ENCODE assay signal across 10 cellular contexts in genomic region chr16:2692948-2693651, GRCh38. TPM values are rescaled to one million over a fixed set of nuclear protein-coding genes. Genes with fewer than 3 reads are reported as not detected.
DNase-seq lines count a peak whose midpoint lies in the region; ATAC-seq and TF ChIP-seq lines count a peak whose summit lies in the region.
"Had no signal": no experiment of that assay in that cellular context is flagged by ENCODE, and none has a peak within 500 bp of the region (broad histone marks: within the 10 kb centered on the region; RNA-seq: fewer than 3 reads in every experiment).

No MANE protein-coding gene starts in this region.

- H3K4me2 ChIP-seq in HCT116 (ENCODE audit: low read length): no peak overlapping the region

- no peak overlapping the region for H2AFZ ChIP-seq in HCT116 (ENCODE audit: low read depth, low read length, poor library complexity, severe bottlenecking)

- H3K9me2 ChIP-seq in HCT116 (ENCODE audit: insufficient read depth): no peaks in the 10 kb centered on the region

- no peak for TF ChIP-seq POLR2A in HCT116 (IDR thresholded peaks at IDR 0.05; ENCODE audit: borderline replicate concordance, extremely low read depth, insufficient read depth, insufficient read length)

- no peaks in the 10 kb centered on the region for H3K27me3 ChIP-seq in HCT116 (ENCODE audit: insufficient read depth, low read length)

- no peaks in the 10 kb centered on the region for H3K9me3 ChIP-seq in HCT116 (ENCODE audit: control insufficient read depth in 1 of 2, insufficient read depth in 1 of 2, low read depth in 1 of 2, low read length in 2 of 2)

- CTCF ChIA-PET in HCT116 (lab: Charles Lee): no interaction called here

- POLR2A ChIA-PET in HCT116 (lab: Charles Lee): no interaction called here

- intact Hi-C loops in HCT116 (cut with micrococcal nuclease): no loop called here

- no peak for DNase-seq in HCT116 (ENCODE audit: low read depth, low spot score)
- DNase-seq in astrocyte of the cerebellum (ENCODE audit: low read depth): peak; percentile 46
- DNase-seq in hypothalamus (lab: John Stamatoyannopoulos, UW): peak in 48 of 51 donors; percentile 10 to 84 (median 58)
- DNase-seq in putamen (ENCODE audit: low spot score): peak; percentile 84
- DNase-seq in germinal center (ENCODE audit: low spot score): no peak
- no peak for DNase-seq in NCI-H1694 (lab: John Stamatoyannopoulos, UW)
- DNase-seq: NCI-H1048 had no signal

- no peak for TF ChIP-seq CTCF in HCT116 (IDR thresholded peaks at IDR 0.05 in 2 of 3, conservative IDR thresholded peaks at IDR 0.05 in 1 of 3; ENCODE audit: borderline replicate concordance in 1 of 3, insufficient read depth in 1 of 3, low read depth in 2 of 3, low read length in 2 of 3)
- TF ChIP-seq CTCF in astrocyte of the cerebellum (IDR thresholded peaks at IDR 0.05; ENCODE audit: low read depth, low read length, missing control alignments): no peak

- no TSS peak for BruUV-seq in HCT116 (replicated peaks; lab: Mats Ljungman, UMichigan)

- H3K36me3 ChIP-seq in HCT116 (ENCODE audit: control insufficient read depth in 1 of 2, insufficient read depth in 2 of 2, low read length in 2 of 2): peaks cover 0 to 2% of the 10 kb centered on the region in 2 experiments; a peak in 2 of 4 replicates

- RAD21 ChIA-PET in HCT116 (lab: Charles Lee; ENCODE audit: low non-redundant PET in 1 of 2, low total read pairs in 2 of 2, uncharacterized antibody in 2 of 2, unreplicated experiment in 2 of 2): no interaction called here

- peaks cover 44% of the 10 kb centered on the region for H3K79me2 ChIP-seq in HCT116 (ENCODE audit: insufficient read depth, low read length)

- H4K20me1 ChIP-seq in HCT116 (ENCODE audit: insufficient read depth): no peaks in the 10 kb centered on the region

- no peak overlapping the region for H3K27ac ChIP-seq in HCT116 (ENCODE audit: low read depth, low read length)

- no peak overlapping the region for H3K4me3 ChIP-seq in HCT116 (replicated peaks in 1 of 2; ENCODE audit: low read depth in 1 of 2, low read length in 2 of 2)
- no peak overlapping the region for H3K4me3 ChIP-seq in astrocyte of the cerebellum (ENCODE audit: low read depth, low read length)

- no peak for TF ChIP-seq RAD21 in HCT116 (IDR thresholded peaks at IDR 0.05; ENCODE audit: low read depth)

- ATAC-seq in HCT116 (peak; percentile 83), GM19351 (IDR thresholded peaks at IDR 0.05; ENCODE audit: unreplicated experiment) (no peak), GM21526 (IDR thresholded peaks at IDR 0.05; ENCODE audit: low FRiP score, unreplicated experiment) (no peak)
- ATAC-seq: activated T-helper 17 cell treated with anti-CD3 and anti-CD28 coated beads, Interleukin-2, amount 50 U/mL, for 72 hours had no signal

- peaks cover 0 to 3% of the 10 kb centered on the region in 2 experiments; a peak in 2 of 4 replicates for H3K4me1 ChIP-seq in HCT116 (ENCODE audit: control insufficient read depth in 1 of 2, insufficient read depth in 2 of 2, low read length in 2 of 2)

- in situ Hi-C loops in astrocyte of the cerebellum (cut with HindIII; ENCODE audit: low sequenced_read_pairs): no loop called here

- no peak overlapping the region for H3K9ac ChIP-seq in HCT116 (ENCODE audit: low read length)

TF ChIP-seq in HCT116, 20 proteins besides CTCF, POLR2A, EP300 and RAD21:
- TF ChIP-seq POLR2AphosphoS5 (IDR thresholded peaks at IDR 0.05; ENCODE audit: low read depth, low read length) (no peak), EZH2 (IDR thresholded peaks at IDR 0.05) (no peak), CEBPB (IDR thresholded peaks at IDR 0.05; ENCODE audit: low read depth) (no peak), EZH2phosphoT487 (IDR thresholded peaks at IDR 0.05; ENCODE audit: borderline replicate concordance) (no peak), SIN3A (IDR thresholded peaks at IDR 0.05; ENCODE audit: low read depth) (no peak), SRF (IDR thresholded peaks at IDR 0.05; ENCODE audit: low read depth) (no peak), YY1 (IDR thresholded peaks at IDR 0.05; ENCODE audit: extremely low read depth, insufficient replicate concordance, low read depth, low read length) (no peak), ZNF274 (IDR thresholded peaks at IDR 0.05; ENCODE audit: low read depth, low read length) (no peak), ELF1 (IDR thresholded peaks at IDR 0.05; ENCODE audit: borderline replicate concordance, low read depth) (no peak), CBX3 (IDR thresholded peaks at IDR 0.05; ENCODE audit: low read depth) (no peak), ZBTB33 (IDR thresholded peaks at IDR 0.05; ENCODE audit: extremely low read depth, insufficient replicate concordance, low read length) (no peak), MAX (IDR thresholded peaks at IDR 0.05) (no peak), TCF7L2 (IDR thresholded peaks at IDR 0.05; ENCODE audit: borderline replicate concordance, extremely low read depth, insufficient read depth, insufficient read length) (no peak), ATF3 (IDR thresholded peaks at IDR 0.05) (no peak), EGR1 (IDR thresholded peaks at IDR 0.05; ENCODE audit: low read depth) (no peak), FOSL1 (IDR thresholded peaks at IDR 0.05; ENCODE audit: low read depth) (no peak), ZFX (IDR thresholded peaks at IDR 0.05) (no peak), JUND (IDR thresholded peaks at IDR 0.05) (no peak), REST (IDR thresholded peaks at IDR 0.05; ENCODE audit: low read depth) (no peak), SP1 (IDR thresholded peaks at IDR 0.05; ENCODE audit: low read depth) (no peak)

RNA-seq across cellular contexts. Expression of gene KCTD5, which starts 10.8 kb away (rescaled TPM):
- 42.1 TPM for total RNA-seq in HCT116 (2021; ENCODE audit: unreplicated experiment)
- 35.3 and 35.8 TPM in 2 replicates for polyA plus RNA-seq in HCT116 (2012)

RNA-seq across cellular contexts. Expression of gene PRSS27, which starts 26.9 kb away (rescaled TPM):
- total RNA-seq in HCT116 (2021; ENCODE audit: unreplicated experiment): 3.3 TPM
- 2.7 and 3.2 TPM in 2 replicates for polyA plus RNA-seq in HCT116 (2012)

RNA-seq across cellular contexts. Expression of gene SRRM2, which starts 59.3 kb away (rescaled TPM):
- 541 TPM for total RNA-seq in HCT116 (2021; ENCODE audit: unreplicated experiment)
- 558 and 559 TPM in 2 replicates for polyA plus RNA-seq in HCT116 (2012)

Comparison
In these comparisons a context has a peak if more than half of its experiments do, and no peak if none do; other contexts are left out.
1. DNase-seq: peak in astrocyte of the cerebellum (single experiment), hypothalamus (48 of 51) and putamen (single experiment); none in HCT116 (single experiment), germinal center (single experiment) and NCI-H1694 (single experiment).